In the genomic region with DNA sequence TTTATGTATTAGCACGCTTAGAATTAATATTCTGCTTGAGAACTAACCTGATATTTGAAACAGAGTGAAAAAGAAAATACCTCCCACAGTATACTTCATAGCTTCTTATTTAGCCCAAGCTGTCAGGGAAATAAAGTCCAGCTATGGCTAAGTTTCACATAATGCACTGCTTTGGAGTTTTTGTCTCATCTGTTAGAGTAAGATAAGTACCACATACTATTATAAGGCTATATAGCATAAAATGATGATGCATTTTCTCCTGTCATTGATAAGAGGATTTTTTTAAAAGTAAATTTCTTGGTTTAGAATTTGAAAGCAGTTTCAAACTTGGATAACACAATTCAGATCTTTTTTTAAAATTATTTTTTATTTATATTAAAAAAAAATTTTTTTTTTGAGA, we compare ENCODE assay signal across 27 cellular contexts.
"Had no signal": no experiment of that assay in that cellular context is flagged by ENCODE, and none has a peak within 500 bp of the region (broad histone marks: within the 10 kb centered on the region; RNA-seq: fewer than 3 reads in every experiment).

No MANE protein-coding gene starts in this region.

- H3K27me3 ChIP-seq: adrenal gland, body of pancreas, colonic mucosa, hepatocyte had no signal

- H3K4me1 ChIP-seq: colonic mucosa had no signal

- H3K4me3 ChIP-seq: adrenal gland, body of pancreas, colonic mucosa, heart right ventricle, hepatocyte had no signal

- DNase-seq: activated CD4-positive, alpha-beta memory T cell treated with anti-CD3 and anti-CD28 coated beads for 36 hours; activated CD4-positive, alpha-beta T cell treated with anti-CD3 and anti-CD28 coated beads for 36 hours; activated CD4-positive, alpha-beta T cell treated with anti-CD3 and anti-CD28 coated beads, Interleukin-2, amount 10 ng/mL, durations not matched to agents 24 days and 14 days; activated CD4-positive, CD25-positive, alpha-beta regulatory T cell; activated CD4-positive, CD25-positive, alpha-beta regulatory T cell treated with anti-CD3 and anti-CD28 coated beads, Interleukin-2, amount 50 U/mL, for 72 hours; activated CD8-positive, alpha-beta memory T cell treated with anti-CD3 and anti-CD28 coated beads, Interleukin-2, amount 10 ng/mL, durations not matched to agents 7 days and 5 days; activated CD8-positive, alpha-beta memory T cell treated with anti-CD3 and anti-CD28 coated beads, Interleukin-2, amount 50 U/mL, for 4 hours; activated CD8-positive, alpha-beta T cell treated with anti-CD3 and anti-CD28 coated beads, Interleukin-2, amount 10 ng/mL, durations not matched to agents 7 days and 5 days; activated effector memory CD4-positive, alpha-beta T cell treated with anti-CD3 and anti-CD28 coated beads, Interleukin-2, amount 50 U/mL, for 16 hours; activated naive CD4-positive, alpha-beta T cell treated with anti-CD3 and anti-CD28 coated beads for 36 hours; activated naive CD8-positive, alpha-beta T cell treated with anti-CD3 and anti-CD28 coated beads for 36 hours; activated naive CD8-positive, alpha-beta T cell treated with anti-CD3 and anti-CD28 coated beads, Interleukin-2, amount 50 U/mL, for 24 hours; activated T-cell treated with anti-CD3 and anti-CD28 coated beads, Interleukin-2, amount 50 U/mL, for 1 hour; activated T-cell treated with anti-CD3 and anti-CD28 coated beads, Interleukin-2, amount 50 U/mL, for 48 hours; adrenal gland; amygdala; aorta; body of pancreas; caudate nucleus; colonic mucosa; effector CD8-positive, alpha-beta T cell; foreskin fibroblast; heart right ventricle; T-helper 2 cell had no signal

- H3K27ac ChIP-seq: adrenal gland, body of pancreas, colonic mucosa, epithelial cell of prostate, heart right ventricle, hepatocyte had no signal

- ATAC-seq: activated CD4-positive, alpha-beta T cell treated with anti-CD3 and anti-CD28 coated beads for 36 hours; activated CD8-positive, alpha-beta memory T cell treated with anti-CD3 and anti-CD28 coated beads, Interleukin-2, amount 10 ng/mL, durations not matched to agents 7 days and 5 days; activated CD8-positive, alpha-beta T cell treated with anti-CD3 and anti-CD28 coated beads, Interleukin-2, amount 10 ng/mL, durations not matched to agents 7 days and 5 days; activated naive CD8-positive, alpha-beta T cell treated with anti-CD3 and anti-CD28 coated beads, Interleukin-2, amount 50 U/mL, for 24 hours; body of pancreas; esophagus mucosa; heart right ventricle had no signal

- H3K4me2 ChIP-seq: hepatocyte had no signal

- H3K36me3 ChIP-seq: adrenal gland, colonic mucosa had no signal

- H3K9me3 ChIP-seq: adrenal gland, body of pancreas, colonic mucosa, heart right ventricle had no signal

- H2AFZ ChIP-seq: hepatocyte had no signal
